ENCODE assay signal across 22 cellular contexts in the genomic region with DNA sequence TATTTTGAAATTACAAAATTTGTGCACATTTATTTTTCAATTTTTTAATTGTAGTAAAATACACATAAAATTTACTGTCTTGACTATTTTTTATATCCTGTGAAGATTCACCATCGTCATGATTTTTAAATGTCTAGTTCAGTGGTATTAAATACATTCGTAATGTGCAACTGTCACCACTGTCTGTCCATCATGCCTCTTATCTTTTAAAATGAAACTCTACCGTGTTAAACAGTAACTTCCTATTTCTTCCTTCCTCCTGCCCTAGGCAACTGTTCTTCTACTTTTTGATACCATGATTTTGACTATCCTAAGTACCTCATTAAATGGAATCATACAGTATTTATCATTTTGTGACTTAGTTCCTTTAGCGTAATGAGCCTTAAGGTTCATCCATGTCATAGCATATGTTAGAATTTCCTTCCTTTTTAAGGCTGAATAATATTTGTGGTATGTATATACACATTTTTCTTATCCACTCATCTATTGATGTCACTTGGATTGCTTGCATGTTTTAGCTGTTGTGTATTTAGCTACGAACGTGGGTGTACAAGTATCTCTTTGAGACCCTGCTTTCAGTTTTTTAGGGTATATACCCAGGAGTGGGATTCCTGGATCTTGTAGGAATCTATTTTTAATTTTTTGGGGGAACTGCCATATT. TPM values are rescaled to one million over a fixed set of nuclear protein-coding genes. Genes with fewer than 3 reads are reported as not detected.
DNase-seq lines count a peak whose midpoint lies in the region; TF ChIP-seq lines count a peak whose summit lies in the region.
"Had no signal": no experiment of that assay in that cellular context is flagged by ENCODE, and none has a peak within 500 bp of the region (broad histone marks: within the 10 kb centered on the region; RNA-seq: fewer than 3 reads in every experiment).

No MANE protein-coding gene starts in this region.

- H3K9ac ChIP-seq in OCI-LY3 (ENCODE audit: low read length): no peak overlapping the region

- H3K9me3 ChIP-seq in OCI-LY3 (ENCODE audit: insufficient read depth, low read length): no peaks in the 10 kb centered on the region
- H3K9me3 ChIP-seq in vagina: no peaks in the 10 kb centered on the region
- H3K9me3 ChIP-seq: lower lobe of right lung, SJCRH30, thoracic aorta had no signal

- H3K79me2 ChIP-seq in OCI-LY3 (ENCODE audit: low read length): peaks cover 57% of the 10 kb centered on the region

- no TSS peak for BruUV-seq in Calu3 (replicated peaks; lab: Mats Ljungman, UMichigan)

- H3K36me3 ChIP-seq in OCI-LY3 (replicated peaks; ENCODE audit: low read depth, low read length): no peaks in the 10 kb centered on the region
- no peaks in the 10 kb centered on the region for H3K36me3 ChIP-seq in vagina
- H3K36me3 ChIP-seq: lower lobe of right lung, SJCRH30, thoracic aorta had no signal

- TF ChIP-seq CTCF in Calu3 (IDR thresholded peaks at IDR 0.05; ENCODE audit: unreplicated experiment) (no peak), OCI-LY3 (IDR thresholded peaks at IDR 0.05; ENCODE audit: low read depth, low read length) (no peak), glutamatergic neuron (IDR thresholded peaks at IDR 0.05; ENCODE audit: partially characterized antibody, unreplicated experiment) (no peak), vagina (IDR thresholded peaks at IDR 0.05) (no peak)

- peak overlapping the region; percentile 15; the same call in 1 of the 2 replicates for H3K4me2 ChIP-seq in OCI-LY3 (ENCODE audit: low read length)

- peaks cover 34% of the 10 kb centered on the region for H3K4me1 Mint-ChIP-seq in Calu3 (ENCODE audit: low read depth, unreplicated experiment)
- peaks cover 31% of the 10 kb centered on the region for H3K4me1 Mint-ChIP-seq in glutamatergic neuron (ENCODE audit: low read depth, unreplicated experiment)
- H3K4me1 Mint-ChIP-seq in activated CD4-positive, alpha-beta T cell treated with anti-CD3 and anti-CD28 coated beads, Interleukin-2, amount 10 ng/mL, durations not matched to agents 7 days and 5 days: peaks cover 53% of the 10 kb centered on the region

- H3K4me1 ChIP-seq in OCI-LY3 (ENCODE audit: low read length) (peaks cover 12% of the 10 kb centered on the region), vagina (peaks cover 74% of the 10 kb centered on the region)
- H3K4me1 ChIP-seq: SJCRH30 had no signal

- POLR2A ChIA-PET in activated CD4-positive, alpha-beta T cell treated with anti-CD3 and anti-CD28 coated beads, Interleukin-2, amount 10 ng/mL, durations not matched to agents 7 days and 5 days (lab: Charles Lee): no interaction called here

- H3K9me3 Mint-ChIP-seq in Calu3 (ENCODE audit: low read depth, unreplicated experiment) (no peaks in the 10 kb centered on the region), glutamatergic neuron (ENCODE audit: unreplicated experiment) (no peaks in the 10 kb centered on the region)
- H3K9me3 Mint-ChIP-seq in activated CD4-positive, alpha-beta T cell treated with anti-CD3 and anti-CD28 coated beads, Interleukin-2, amount 10 ng/mL, durations not matched to agents 7 days and 5 days: no peaks in the 10 kb centered on the region
- H3K9me3 Mint-ChIP-seq: activated T-helper 1 cell treated with anti-CD3 and anti-CD28 coated beads, Interleukin-12 subunit alpha, Interleukin-12 subunit beta, Interleukin-2, Interleukin-4 antibody, amounts not matched to agents 30 ng/mL and 10 ng/mL and 1 ng/mL, durations not matched to agents 14 hours and 24 hours and 36 hours; H9 had no signal

- H3K36me3 Mint-ChIP-seq in Calu3 (ENCODE audit: insufficient read depth, unreplicated experiment) (peaks cover 2% of the 10 kb centered on the region), glutamatergic neuron (ENCODE audit: unreplicated experiment) (no peaks in the 10 kb centered on the region)
- H3K36me3 Mint-ChIP-seq in activated CD4-positive, alpha-beta T cell treated with anti-CD3 and anti-CD28 coated beads, Interleukin-2, amount 10 ng/mL, durations not matched to agents 7 days and 5 days (ENCODE audit: low read depth): peaks cover 12% of the 10 kb centered on the region

- no peak for DNase-seq in Calu3
- peak; percentile 70 for DNase-seq in HCEC 1CT
- DNase-seq in glutamatergic neuron: no peak
- DNase-seq in activated CD4-positive, alpha-beta T cell treated with anti-CD3 and anti-CD28 coated beads, Interleukin-2, amount 10 ng/mL, durations not matched to agents 7 days and 5 days: no peak
- DNase-seq in vagina (ENCODE audit: extremely low spot score in 2 of 2): no peak
- no peak for DNase-seq in NCI-H226
- no peak for DNase-seq in NCI-H1417 (lab: John Stamatoyannopoulos, UW)
- DNase-seq: activated CD4-positive, CD25-positive, alpha-beta regulatory T cell; activated CD8-positive, alpha-beta memory T cell treated with anti-CD3 and anti-CD28 coated beads for 24 hours; foreskin fibroblast; H9; hippocampal formation; islet precursor cell; lower lobe of right lung; NCI-H1092; NCI-H2107; NCI-H526; right cardiac atrium; SJCRH30 had no signal

- H3K27ac Mint-ChIP-seq in Calu3 (ENCODE audit: unreplicated experiment) (no peak overlapping the region), glutamatergic neuron (ENCODE audit: unreplicated experiment) (no peak overlapping the region)
- no peak overlapping the region for H3K27ac Mint-ChIP-seq in activated CD4-positive, alpha-beta T cell treated with anti-CD3 and anti-CD28 coated beads, Interleukin-2, amount 10 ng/mL, durations not matched to agents 7 days and 5 days
- H3K27ac Mint-ChIP-seq: activated T-helper 1 cell treated with anti-CD3 and anti-CD28 coated beads, Interleukin-12 subunit alpha, Interleukin-12 subunit beta, Interleukin-2, Interleukin-4 antibody, amounts not matched to agents 30 ng/mL and 10 ng/mL and 1 ng/mL, durations not matched to agents 14 hours and 24 hours and 36 hours; H9 had no signal

- intact Hi-C loops in Calu3 (cut with micrococcal nuclease; ENCODE audit: unreplicated experiment): no loop called here
- intact Hi-C loops in vagina (cut with DNase I): no loop called here

- no peaks in the 10 kb centered on the region for H3K27me3 Mint-ChIP-seq in Calu3 (ENCODE audit: unreplicated experiment)
- H3K27me3 Mint-ChIP-seq in glutamatergic neuron (ENCODE audit: unreplicated experiment): peaks cover 2% of the 10 kb centered on the region
- H3K27me3 Mint-ChIP-seq in activated CD4-positive, alpha-beta T cell treated with anti-CD3 and anti-CD28 coated beads, Interleukin-2, amount 10 ng/mL, durations not matched to agents 7 days and 5 days: no peaks in the 10 kb centered on the region

- H3K4me3 ChIP-seq in OCI-LY3 (ENCODE audit: low read length) (no peak overlapping the region), vagina (no peak overlapping the region)
- H3K4me3 ChIP-seq: lower lobe of right lung, SJCRH30, thoracic aorta had no signal

- no peak overlapping the region for H3K27ac ChIP-seq in OCI-LY3 (ENCODE audit: low read length)
- H3K27ac ChIP-seq in vagina: no peak overlapping the region
- H3K27ac ChIP-seq: lower lobe of right lung, SJCRH30, thoracic aorta had no signal

- no peaks in the 10 kb centered on the region for H3K27me3 ChIP-seq in OCI-LY3 (ENCODE audit: low read depth, low read length)
- no peaks in the 10 kb centered on the region for H3K27me3 ChIP-seq in vagina
- H3K27me3 ChIP-seq: SJCRH30 had no signal

- peaks cover 7% of the 10 kb centered on the region for H4K20me1 ChIP-seq in OCI-LY3 (ENCODE audit: insufficient read depth, low read length)

- TF ChIP-seq POLR2A in vagina (IDR thresholded peaks at IDR 0.05): no peak

- no peak overlapping the region for H2AFZ ChIP-seq in OCI-LY3 (ENCODE audit: low read depth, low read length)

- CTCF ChIA-PET in Calu3 (lab: Charles Lee): no interaction called here
- CTCF ChIA-PET in activated CD4-positive, alpha-beta T cell treated with anti-CD3 and anti-CD28 coated beads, Interleukin-2, amount 10 ng/mL, durations not matched to agents 7 days and 5 days (lab: Charles Lee): no interaction called here

- H3K4me3 Mint-ChIP-seq in Calu3 (ENCODE audit: low read depth, unreplicated experiment): peak overlapping the region; percentile 35
- H3K4me3 Mint-ChIP-seq in glutamatergic neuron (ENCODE audit: unreplicated experiment): peak overlapping the region; percentile 0
- no peak overlapping the region for H3K4me3 Mint-ChIP-seq in activated CD4-positive, alpha-beta T cell treated with anti-CD3 and anti-CD28 coated beads, Interleukin-2, amount 10 ng/mL, durations not matched to agents 7 days and 5 days
- H3K4me3 Mint-ChIP-seq: activated T-helper 1 cell treated with anti-CD3 and anti-CD28 coated beads, Interleukin-12 subunit alpha, Interleukin-12 subunit beta, Interleukin-2, Interleukin-4 antibody, amounts not matched to agents 30 ng/mL and 10 ng/mL and 1 ng/mL, durations not matched to agents 14 hours and 24 hours and 36 hours; H9 had no signal

RNA-seq across cellular contexts. Expression of a gene that starts 13.4 kb away (rescaled TPM):
- 25.6 and 31.2 TPM in 2 replicates for total RNA-seq in Calu3 (2022)
- 122 TPM for total RNA-seq in glutamatergic neuron (ENCODE audit: unreplicated experiment)
- 10 to 100 TPM; 31.5 to 32.4 TPM for total RNA-seq in activated CD4-positive, alpha-beta T cell treated with anti-CD3 and anti-CD28 coated beads, Interleukin-2, amount 10 ng/mL, durations not matched to agents 7 days and 5 days
- 50.1 TPM for total RNA-seq in vagina
